35 cellular contexts compared by ENCODE assay signal in genomic region chr14:21058903-21059302, GRCh38. TPM values are rescaled to one million over a fixed set of nuclear protein-coding genes. Genes with fewer than 3 reads are reported as not detected.
"Had no signal": no experiment of that assay in that cellular context is flagged by ENCODE, and none has a peak within 500 bp of the region (broad histone marks: within the 10 kb centered on the region; RNA-seq: fewer than 3 reads in every experiment).

No MANE protein-coding gene starts in this region.

- H3K4me3 Mint-ChIP-seq: activated CD4-positive, alpha-beta T cell treated with anti-CD3 and anti-CD28 coated beads, Interleukin-2, amount 10 ng/mL, durations not matched to agents 24 days and 14 days; activated CD8-positive, alpha-beta T cell treated with anti-CD3 and anti-CD28 coated beads for 36 hours; activated naive CD8-positive, alpha-beta T cell treated with anti-CD3 and anti-CD28 coated beads for 36 hours; activated T-cell treated with anti-CD3 and anti-CD28 coated beads, Interleukin-2, amount 50 U/mL, for 72 hours; activated T-helper 17 cell treated with anti-CD3 and anti-CD28 coated beads, Interleukin-2, amount 50 U/mL, for 72 hours had no signal

- H3K4me2 ChIP-seq: KMS-11 had no signal

- H3K9ac ChIP-seq: KMS-11 had no signal

- ATAC-seq: activated CD8-positive, alpha-beta T cell treated with anti-CD3 and anti-CD28 coated beads for 36 hours; activated T-cell treated with anti-CD3 and anti-CD28 coated beads, Interleukin-2, amount 50 U/mL, for 72 hours; activated T-helper 17 cell treated with anti-CD3 and anti-CD28 coated beads, Interleukin-2, amount 50 U/mL, for 72 hours; PC-3; Right ventricle myocardium inferior; SK-N-SH treated with all-trans-retinoic acid at 6 μM for 48 hours had no signal

- FAIRE-seq: RCC 7860, TTC549 had no signal

- H3K27ac ChIP-seq: cardiac muscle cell, KMS-11, RWPE1 had no signal

- H3K4me1 Mint-ChIP-seq: activated naive CD8-positive, alpha-beta T cell treated with anti-CD3 and anti-CD28 coated beads for 36 hours; activated T-helper 17 cell treated with anti-CD3 and anti-CD28 coated beads, Interleukin-2, amount 50 U/mL, for 72 hours had no signal

- H3K36me3 Mint-ChIP-seq: activated naive CD8-positive, alpha-beta T cell treated with anti-CD3 and anti-CD28 coated beads for 36 hours had no signal

- H3K36me3 ChIP-seq: cardiac muscle cell had no signal

- H3K4me3 ChIP-seq: cardiac muscle cell had no signal

- H3K27ac Mint-ChIP-seq: activated CD4-positive, alpha-beta T cell treated with anti-CD3 and anti-CD28 coated beads, Interleukin-2, amount 10 ng/mL, durations not matched to agents 24 days and 14 days; activated CD8-positive, alpha-beta T cell treated with anti-CD3 and anti-CD28 coated beads for 36 hours; activated naive CD8-positive, alpha-beta T cell treated with anti-CD3 and anti-CD28 coated beads for 36 hours; activated T-cell treated with anti-CD3 and anti-CD28 coated beads, Interleukin-2, amount 50 U/mL, for 72 hours; activated T-helper 17 cell treated with anti-CD3 and anti-CD28 coated beads, Interleukin-2, amount 50 U/mL, for 72 hours had no signal

- H3K9me3 Mint-ChIP-seq: activated CD4-positive, alpha-beta T cell treated with anti-CD3 and anti-CD28 coated beads, Interleukin-2, amount 10 ng/mL, durations not matched to agents 24 days and 14 days; activated CD8-positive, alpha-beta T cell treated with anti-CD3 and anti-CD28 coated beads for 36 hours; activated naive CD8-positive, alpha-beta T cell treated with anti-CD3 and anti-CD28 coated beads for 36 hours; activated T-cell treated with anti-CD3 and anti-CD28 coated beads, Interleukin-2, amount 50 U/mL, for 72 hours; activated T-helper 17 cell treated with anti-CD3 and anti-CD28 coated beads, Interleukin-2, amount 50 U/mL, for 72 hours had no signal

- H3K27me3 ChIP-seq: cardiac muscle cell had no signal

- DNase-seq: activated CD4-positive, alpha-beta T cell treated with anti-CD3 and anti-CD28 coated beads, Interleukin-2, amount 10 ng/mL, durations not matched to agents 24 days and 14 days; activated CD4-positive, alpha-beta T cell treated with anti-CD3 and anti-CD28 coated beads, Interleukin-2, amount 50 U/mL, for 4 hours; activated CD8-positive, alpha-beta T cell treated with anti-CD3 and anti-CD28 coated beads for 36 hours; activated effector memory CD4-positive, alpha-beta T cell treated with anti-CD3 and anti-CD28 coated beads, Interleukin-2, amount 50 U/mL, for 16 hours; activated naive CD4-positive, alpha-beta T cell; activated naive CD4-positive, alpha-beta T cell treated with anti-CD3 and anti-CD28 coated beads, Interleukin-2, amount 50 U/mL, for 16 hours; activated naive CD8-positive, alpha-beta T cell treated with anti-CD3 and anti-CD28 coated beads for 36 hours; activated T-cell treated with anti-CD3 and anti-CD28 coated beads, Interleukin-2, amount 50 U/mL, for 1 hour; activated T-cell treated with anti-CD3 and anti-CD28 coated beads, Interleukin-2, amount 50 U/mL, for 72 hours; amniotic stem cell; aorta; MM.1S; MV-4-11; NCI-H1092; NCI-H1436 treated with DMSO at 0.1 percent for 48 hours; NCI-H1694 treated with DMSO at 0.1 percent for 48 hours; NCI-H2029; NCI-H345; NCI-H524 treated with DMSO at 0.1 percent for 48 hours; PC-3; SIG-M5; T-helper 1 cell had no signal

RNA-seq across cellular contexts. Expression of gene RNASE8, which starts 1.3 kb away (rescaled TPM):
- total RNA-seq: activated CD4-positive, alpha-beta T cell treated with anti-CD3 and anti-CD28 coated beads, Interleukin-2, amount 10 ng/mL, durations not matched to agents 24 days and 14 days; activated CD8-positive, alpha-beta memory T cell treated with anti-CD3 and anti-CD28 coated beads for 36 hours; activated CD8-positive, alpha-beta T cell treated with anti-CD3 and anti-CD28 coated beads for 36 hours; activated naive CD8-positive, alpha-beta T cell treated with anti-CD3 and anti-CD28 coated beads for 36 hours; activated T-cell treated with anti-CD3 and anti-CD28 coated beads, Interleukin-2, amount 50 U/mL, for 72 hours; activated T-helper 17 cell treated with anti-CD3 and anti-CD28 coated beads, Interleukin-2, amount 50 U/mL, for 72 hours; aorta; cardiac muscle cell; LHCN-M2; NCI-H460; PC-3; Right ventricle myocardium inferior; SK-MEL-5; T-helper 2 cell treated with Interferon-gamma antibody and Interleukin-4, amounts not matched to agents 100 ng/mL and 5 ng/mL, for 36 hours had no signal
- polyA plus RNA-seq: cardiac muscle cell had no signal

RNA-seq across cellular contexts. Expression of gene ARHGEF40, which starts 11.2 kb away (rescaled TPM):
- total RNA-seq: activated CD4-positive, alpha-beta T cell treated with anti-CD3 and anti-CD28 coated beads, Interleukin-2, amount 10 ng/mL, durations not matched to agents 24 days and 14 days; T-helper 2 cell treated with Interferon-gamma antibody and Interleukin-4, amounts not matched to agents 100 ng/mL and 5 ng/mL, for 36 hours had no signal

RNA-seq across cellular contexts. Expression of gene RNASE7, which starts 16.7 kb away (rescaled TPM):
- total RNA-seq: activated CD4-positive, alpha-beta T cell treated with anti-CD3 and anti-CD28 coated beads, Interleukin-2, amount 10 ng/mL, durations not matched to agents 24 days and 14 days; activated CD8-positive, alpha-beta memory T cell treated with anti-CD3 and anti-CD28 coated beads for 36 hours; activated CD8-positive, alpha-beta T cell treated with anti-CD3 and anti-CD28 coated beads for 36 hours; activated naive CD8-positive, alpha-beta T cell treated with anti-CD3 and anti-CD28 coated beads for 36 hours; activated T-cell treated with anti-CD3 and anti-CD28 coated beads, Interleukin-2, amount 50 U/mL, for 72 hours; activated T-helper 17 cell treated with anti-CD3 and anti-CD28 coated beads, Interleukin-2, amount 50 U/mL, for 72 hours; aorta; cardiac muscle cell; LHCN-M2; NCI-H460; PC-3; Right ventricle myocardium inferior; SK-MEL-5; T-helper 2 cell treated with Interferon-gamma antibody and Interleukin-4, amounts not matched to agents 100 ng/mL and 5 ng/mL, for 36 hours had no signal
- polyA plus RNA-seq: aorta, cardiac muscle cell had no signal

RNA-seq across cellular contexts. Expression of gene RNASE13, which starts 24.3 kb away (rescaled TPM):
- total RNA-seq: activated CD4-positive, alpha-beta T cell treated with anti-CD3 and anti-CD28 coated beads, Interleukin-2, amount 10 ng/mL, durations not matched to agents 24 days and 14 days; activated CD8-positive, alpha-beta memory T cell treated with anti-CD3 and anti-CD28 coated beads for 36 hours; activated CD8-positive, alpha-beta T cell treated with anti-CD3 and anti-CD28 coated beads for 36 hours; activated naive CD8-positive, alpha-beta T cell treated with anti-CD3 and anti-CD28 coated beads for 36 hours; activated T-cell treated with anti-CD3 and anti-CD28 coated beads, Interleukin-2, amount 50 U/mL, for 72 hours; activated T-helper 17 cell treated with anti-CD3 and anti-CD28 coated beads, Interleukin-2, amount 50 U/mL, for 72 hours; aorta; cardiac muscle cell; LHCN-M2; NCI-H460; PC-3; Right ventricle myocardium inferior; SK-MEL-5; T-helper 2 cell treated with Interferon-gamma antibody and Interleukin-4, amounts not matched to agents 100 ng/mL and 5 ng/mL, for 36 hours had no signal
- polyA plus RNA-seq: cardiac muscle cell had no signal

RNA-seq across cellular contexts. Expression of gene TPPP2, which starts 28.9 kb away (rescaled TPM):
- total RNA-seq: activated CD4-positive, alpha-beta T cell treated with anti-CD3 and anti-CD28 coated beads, Interleukin-2, amount 10 ng/mL, durations not matched to agents 24 days and 14 days; activated CD8-positive, alpha-beta memory T cell treated with anti-CD3 and anti-CD28 coated beads for 36 hours; activated CD8-positive, alpha-beta T cell treated with anti-CD3 and anti-CD28 coated beads for 36 hours; activated naive CD8-positive, alpha-beta T cell treated with anti-CD3 and anti-CD28 coated beads for 36 hours; activated T-cell treated with anti-CD3 and anti-CD28 coated beads, Interleukin-2, amount 50 U/mL, for 72 hours; activated T-helper 17 cell treated with anti-CD3 and anti-CD28 coated beads, Interleukin-2, amount 50 U/mL, for 72 hours; aorta; LHCN-M2; NCI-H460; PC-3; SK-MEL-5; T-helper 2 cell treated with Interferon-gamma antibody and Interleukin-4, amounts not matched to agents 100 ng/mL and 5 ng/mL, for 36 hours had no signal
- polyA plus RNA-seq: aorta had no signal
